In the genomic region with DNA sequence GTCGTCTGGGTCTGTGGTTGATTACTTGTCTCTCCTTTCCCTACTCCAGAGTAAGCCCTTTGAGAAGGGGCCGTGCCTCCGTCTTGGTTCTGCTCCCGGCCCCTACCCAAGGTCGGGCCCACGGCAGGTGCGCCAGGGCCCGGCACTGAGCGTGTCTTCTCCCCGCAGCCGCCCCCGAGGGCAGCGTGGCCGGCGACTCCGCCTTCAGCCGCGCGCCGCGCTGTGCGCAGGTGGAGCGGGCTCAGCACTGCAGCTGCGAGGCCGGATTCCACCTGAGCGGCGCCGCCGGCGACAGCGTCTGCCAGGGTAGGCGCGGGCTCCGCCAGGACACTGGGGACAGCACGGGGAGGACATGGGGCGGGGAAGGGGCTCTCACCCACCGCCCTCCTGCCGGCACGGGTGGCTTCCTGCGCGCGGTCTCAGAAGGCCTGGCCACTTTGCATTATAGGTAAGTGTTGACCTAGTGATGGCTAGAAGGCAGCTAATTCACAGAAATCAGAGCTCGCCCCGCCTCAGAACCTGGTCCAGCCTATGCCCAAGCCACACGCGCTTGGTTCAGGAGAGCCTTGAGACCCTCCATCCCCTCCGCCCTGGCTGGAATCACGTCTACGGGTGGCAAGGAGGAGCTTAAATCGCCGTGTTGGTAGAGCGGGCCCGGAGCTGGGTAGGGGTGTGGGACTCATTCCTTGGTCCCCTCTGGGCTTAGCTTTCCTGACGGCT, we compare ENCODE assay signal across 11 cellular contexts. TPM values are rescaled to one million over a fixed set of nuclear protein-coding genes. Genes with fewer than 3 reads are reported as not detected.
A peak's percentile ranks its signal among the peaks of the same experiment; 100 is the strongest.
DNase-seq lines count a peak whose midpoint lies in the region; ATAC-seq and TF ChIP-seq lines count a peak whose summit lies in the region.
"Had no signal": no experiment of that assay in that cellular context is flagged by ENCODE, and none has a peak within 500 bp of the region (broad histone marks: within the 10 kb centered on the region; RNA-seq: fewer than 3 reads in every experiment).

No MANE protein-coding gene starts in this region.

- H3K36me3 Mint-ChIP-seq in nephron progenitor cell (ENCODE audit: low read depth), result peaks cover 60% of the 10 kb centered on the region

- ATAC-seq in omental fat pad (ENCODE audit: low FRiP score) (no peak), GM19324 (IDR thresholded peaks at IDR 0.05; ENCODE audit: low FRiP score, unreplicated experiment) (no peak)
- ATAC-seq: gastroesophageal sphincter had no signal

- no peak for TF ChIP-seq CTCF in nephron progenitor cell (IDR thresholded peaks at IDR 0.05)
- no peak for TF ChIP-seq CTCF in omental fat pad (IDR thresholded peaks at IDR 0.05)

- DNase-seq in COR-L47 (lab: John Stamatoyannopoulos, UW), result peak; percentile 83
- DNase-seq in SHP77 (lab: John Stamatoyannopoulos, UW), result peak; percentile 12 to 59
- peak; percentile 72 for DNase-seq in activated naive CD4-positive, alpha-beta T cell treated with Interleukin-2 at 50 U/mL for 16 hours
- peak; percentile 29 for DNase-seq in nephron progenitor cell
- no peak for DNase-seq in omental fat pad (ENCODE audit: low spot score)
- no peak for DNase-seq in effector CD8-positive, alpha-beta T cell (lab: John Stamatoyannopoulos, UW)
- DNase-seq in SKM-1 (lab: John Stamatoyannopoulos, UW; ENCODE audit: unreplicated experiment), result no peak
- DNase-seq: SIG-M5 had no signal

- peaks cover 32% of the 10 kb centered on the region for H3K27me3 Mint-ChIP-seq in nephron progenitor cell (ENCODE audit: low read depth, poor library complexity)

- H3K4me1 Mint-ChIP-seq in nephron progenitor cell, result no peaks in the 10 kb centered on the region

- no peak overlapping the region for H3K27ac Mint-ChIP-seq in nephron progenitor cell

- H3K4me3 Mint-ChIP-seq in nephron progenitor cell, result no peak overlapping the region

- peaks cover 48% of the 10 kb centered on the region for H3K9me3 Mint-ChIP-seq in nephron progenitor cell

RNA-seq across cellular contexts. Expression of gene FBLN7, which starts 43.5 kb away (rescaled TPM):
- 1 to 10 TPM in 3 of 4 donors, under 1 TPM in 1; 0.44 to 9.5 (median 7.2) TPM for total RNA-seq in omental fat pad
- total RNA-seq: Daoy had no signal

Comparison
In these comparisons a context has a peak if more than half of its experiments do, and no peak if none do; other contexts are left out.
1. DNase-seq: peak in COR-L47 (single experiment), SHP77 (2 of 2), activated naive CD4-positive, alpha-beta T cell treated with Interleukin-2 at 50 U/mL for 16 hours (single experiment) and nephron progenitor cell (single experiment); none in omental fat pad (single experiment), effector CD8-positive, alpha-beta T cell (single experiment) and SKM-1 (single experiment).